In the genomic region with DNA sequence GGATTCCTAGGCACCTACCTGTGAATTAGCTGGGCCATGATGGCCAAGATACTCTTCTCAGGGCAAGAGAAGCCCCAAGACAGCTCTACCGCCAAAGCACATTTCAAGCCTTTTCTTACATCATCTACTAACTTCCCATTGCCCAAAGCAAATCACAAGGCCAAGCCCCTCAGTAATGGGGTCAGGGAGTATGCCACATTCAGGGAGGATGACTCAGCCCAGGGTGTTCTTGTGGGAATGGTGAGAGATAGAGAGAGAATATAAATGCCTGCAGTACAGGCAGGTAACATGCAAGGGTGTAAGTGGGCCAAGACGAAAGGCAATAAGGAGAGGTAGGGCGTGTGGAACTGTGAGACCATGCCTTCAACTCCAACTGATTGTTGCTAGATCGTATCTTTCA, we compare ENCODE assay signal across 24 cellular contexts.
"Had no signal": no experiment of that assay in that cellular context is flagged by ENCODE, and none has a peak within 500 bp of the region (broad histone marks: within the 10 kb centered on the region; RNA-seq: fewer than 3 reads in every experiment).

No MANE protein-coding gene starts in this region.

- H3K9me3 ChIP-seq: lower lobe of right lung, mucosa of descending colon, pancreas, prostate gland, spleen, suprapubic skin, thoracic aorta, tibial artery, upper lobe of right lung, uterus had no signal

- DNase-seq: hippocampal formation; kidney; left colon; left lung; lower lobe of right lung; midbrain; mucosa of descending colon; naive thymus-derived CD8-positive, alpha-beta T cell; nucleus accumbens; pancreas; posterior cingulate gyrus; retina; right cardiac atrium; small intestine; spleen; stimulated activated CD4-positive, alpha-beta T cell treated with anti-CD3 and anti-CD28 coated beads, Interleukin-4, amount 100 ng/mL, for 24 hours; stimulated activated naive CD4-positive, alpha-beta T cell; tibial artery; trophoblast cell; upper lobe of right lung; uterus had no signal

- H3K4me1 ChIP-seq: left lung, lower lobe of right lung, pancreas, prostate gland, spleen, suprapubic skin, tibial artery, upper lobe of right lung, uterus had no signal

- H3K27me3 ChIP-seq: left lung, pancreas, suprapubic skin, tibial artery, upper lobe of right lung, uterus had no signal

- H3K36me3 ChIP-seq: left lung, lower lobe of right lung, pancreas, prostate gland, spleen, suprapubic skin, thoracic aorta, tibial artery, upper lobe of right lung, uterus had no signal

- H3K4me3 ChIP-seq: left lung, lower lobe of right lung, mucosa of descending colon, pancreas, prostate gland, spleen, suprapubic skin, thoracic aorta, tibial artery, upper lobe of right lung, uterus had no signal

- FAIRE-seq: kidney, pancreas, small intestine had no signal

- H3K27ac ChIP-seq: left lung, lower lobe of right lung, pancreas, prostate gland, spleen, suprapubic skin, thoracic aorta, tibial artery, upper lobe of right lung, uterus had no signal
